2 cellular contexts compared by ENCODE assay signal in the genomic region with DNA sequence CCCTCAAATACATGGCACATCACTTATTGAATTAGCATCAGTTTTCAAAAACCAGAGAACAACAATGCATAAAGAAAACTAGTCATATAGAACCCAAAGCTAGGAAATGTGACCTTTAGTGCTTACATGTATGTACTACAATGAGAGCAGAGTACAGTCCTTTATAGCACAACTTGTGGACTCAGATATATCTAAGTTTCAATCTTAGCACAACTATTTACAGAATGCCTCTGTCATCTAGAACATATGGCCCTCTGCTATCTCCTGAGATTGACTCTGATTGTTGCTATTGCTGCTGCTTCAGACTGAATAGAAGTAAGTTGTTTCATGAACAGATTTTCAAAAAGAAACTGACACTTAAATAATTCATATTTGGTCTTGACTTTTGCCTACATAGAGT.
TF ChIP-seq lines count a peak whose summit lies in the region.

No MANE protein-coding gene starts in this region.

TF ChIP-seq in SK-N-SH treated with all-trans-retinoic acid at 6 μM for 48 hours, 23 proteins besides CTCF, POLR2A, EP300 and RAD21 (continued from another document):
- TF ChIP-seq, protein P1, sequence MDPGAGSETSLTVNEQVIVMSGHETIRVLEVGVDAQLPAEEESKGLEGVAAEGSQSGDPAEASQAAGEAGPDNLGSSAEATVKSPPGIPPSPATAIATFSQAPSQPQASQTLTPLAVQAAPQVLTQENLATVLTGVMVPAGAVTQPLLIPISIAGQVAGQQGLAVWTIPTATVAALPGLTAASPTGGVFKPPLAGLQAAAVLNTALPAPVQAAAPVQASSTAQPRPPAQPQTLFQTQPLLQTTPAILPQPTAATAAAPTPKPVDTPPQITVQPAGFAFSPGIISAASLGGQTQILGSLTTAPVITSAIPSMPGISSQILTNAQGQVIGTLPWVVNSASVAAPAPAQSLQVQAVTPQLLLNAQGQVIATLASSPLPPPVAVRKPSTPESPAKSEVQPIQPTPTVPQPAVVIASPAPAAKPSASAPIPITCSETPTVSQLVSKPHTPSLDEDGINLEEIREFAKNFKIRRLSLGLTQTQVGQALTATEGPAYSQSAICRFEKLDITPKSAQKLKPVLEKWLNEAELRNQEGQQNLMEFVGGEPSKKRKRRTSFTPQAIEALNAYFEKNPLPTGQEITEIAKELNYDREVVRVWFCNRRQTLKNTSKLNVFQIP (CRISPR knock-in tag; IDR thresholded peaks at IDR 0.05; ENCODE audit: borderline replicate concordance, low read depth), result no peak
- no peak for TF ChIP-seq SNAI2 (CRISPR knock-in tag; IDR thresholded peaks at IDR 0.05)
- TF ChIP-seq PPARA (CRISPR knock-in tag; IDR thresholded peaks at IDR 0.05; ENCODE audit: borderline replicate concordance), result no peak
- TF ChIP-seq CREB5 (CRISPR knock-in tag; IDR thresholded peaks at IDR 0.05; ENCODE audit: low read depth), result no peak
- TF ChIP-seq TSHZ2 (CRISPR knock-in tag; IDR thresholded peaks at IDR 0.05), result no peak

TF ChIP-seq in GM23338, 12 proteins besides CTCF, POLR2A, EP300 and RAD21 (continued from another document):
- TF ChIP-seq, protein P2, sequence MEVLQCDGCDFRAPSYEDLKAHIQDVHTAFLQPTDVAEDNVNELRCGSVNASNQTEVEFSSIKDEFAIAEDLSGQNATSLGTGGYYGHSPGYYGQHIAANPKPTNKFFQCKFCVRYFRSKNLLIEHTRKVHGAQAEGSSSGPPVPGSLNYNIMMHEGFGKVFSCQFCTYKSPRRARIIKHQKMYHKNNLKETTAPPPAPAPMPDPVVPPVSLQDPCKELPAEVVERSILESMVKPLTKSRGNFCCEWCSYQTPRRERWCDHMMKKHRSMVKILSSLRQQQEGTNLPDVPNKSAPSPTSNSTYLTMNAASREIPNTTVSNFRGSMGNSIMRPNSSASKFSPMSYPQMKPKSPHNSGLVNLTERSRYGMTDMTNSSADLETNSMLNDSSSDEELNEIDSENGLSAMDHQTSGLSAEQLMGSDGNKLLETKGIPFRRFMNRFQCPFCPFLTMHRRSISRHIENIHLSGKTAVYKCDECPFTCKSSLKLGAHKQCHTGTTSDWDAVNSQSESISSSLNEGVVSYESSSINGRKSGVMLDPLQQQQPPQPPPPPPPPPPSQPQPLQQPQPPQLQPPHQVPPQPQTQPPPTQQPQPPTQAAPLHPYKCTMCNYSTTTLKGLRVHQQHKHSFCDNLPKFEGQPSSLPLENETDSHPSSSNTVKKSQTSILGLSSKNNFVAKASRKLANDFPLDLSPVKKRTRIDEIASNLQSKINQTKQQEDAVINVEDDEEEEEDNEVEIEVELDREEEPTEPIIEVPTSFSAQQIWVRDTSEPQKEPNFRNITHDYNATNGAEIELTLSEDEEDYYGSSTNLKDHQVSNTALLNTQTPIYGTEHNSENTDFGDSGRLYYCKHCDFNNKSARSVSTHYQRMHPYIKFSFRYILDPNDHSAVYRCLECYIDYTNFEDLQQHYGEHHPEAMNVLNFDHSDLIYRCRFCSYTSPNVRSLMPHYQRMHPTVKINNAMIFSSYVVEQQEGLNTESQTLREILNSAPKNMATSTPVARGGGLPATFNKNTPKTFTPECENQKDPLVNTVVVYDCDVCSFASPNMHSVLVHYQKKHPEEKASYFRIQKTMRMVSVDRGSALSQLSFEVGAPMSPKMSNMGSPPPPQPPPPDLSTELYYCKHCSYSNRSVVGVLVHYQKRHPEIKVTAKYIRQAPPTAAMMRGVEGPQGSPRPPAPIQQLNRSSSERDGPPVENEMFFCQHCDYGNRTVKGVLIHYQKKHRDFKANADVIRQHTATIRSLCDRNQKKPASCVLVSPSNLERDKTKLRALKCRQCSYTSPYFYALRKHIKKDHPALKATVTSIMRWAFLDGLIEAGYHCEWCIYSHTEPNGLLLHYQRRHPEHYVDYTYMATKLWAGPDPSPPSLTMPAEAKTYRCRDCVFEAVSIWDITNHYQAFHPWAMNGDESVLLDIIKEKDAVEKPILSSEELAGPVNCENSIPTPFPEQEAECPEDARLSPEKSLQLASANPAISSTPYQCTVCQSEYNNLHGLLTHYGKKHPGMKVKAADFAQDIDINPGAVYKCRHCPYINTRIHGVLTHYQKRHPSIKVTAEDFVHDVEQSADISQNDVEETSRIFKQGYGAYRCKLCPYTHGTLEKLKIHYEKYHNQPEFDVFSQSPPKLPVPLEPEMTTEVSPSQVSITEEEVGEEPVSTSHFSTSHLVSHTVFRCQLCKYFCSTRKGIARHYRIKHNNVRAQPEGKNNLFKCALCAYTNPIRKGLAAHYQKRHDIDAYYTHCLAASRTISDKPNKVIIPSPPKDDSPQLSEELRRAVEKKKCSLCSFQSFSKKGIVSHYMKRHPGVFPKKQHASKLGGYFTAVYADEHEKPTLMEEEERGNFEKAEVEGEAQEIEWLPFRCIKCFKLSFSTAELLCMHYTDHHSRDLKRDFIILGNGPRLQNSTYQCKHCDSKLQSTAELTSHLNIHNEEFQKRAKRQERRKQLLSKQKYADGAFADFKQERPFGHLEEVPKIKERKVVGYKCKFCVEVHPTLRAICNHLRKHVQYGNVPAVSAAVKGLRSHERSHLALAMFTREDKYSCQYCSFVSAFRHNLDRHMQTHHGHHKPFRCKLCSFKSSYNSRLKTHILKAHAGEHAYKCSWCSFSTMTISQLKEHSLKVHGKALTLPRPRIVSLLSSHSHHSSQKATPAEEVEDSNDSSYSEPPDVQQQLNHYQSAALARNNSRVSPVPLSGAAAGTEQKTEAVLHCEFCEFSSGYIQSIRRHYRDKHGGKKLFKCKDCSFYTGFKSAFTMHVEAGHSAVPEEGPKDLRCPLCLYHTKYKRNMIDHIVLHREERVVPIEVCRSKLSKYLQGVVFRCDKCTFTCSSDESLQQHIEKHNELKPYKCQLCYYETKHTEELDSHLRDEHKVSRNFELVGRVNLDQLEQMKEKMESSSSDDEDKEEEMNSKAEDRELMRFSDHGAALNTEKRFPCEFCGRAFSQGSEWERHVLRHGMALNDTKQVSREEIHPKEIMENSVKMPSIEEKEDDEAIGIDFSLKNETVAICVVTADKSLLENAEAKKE (CRISPR knock-in tag; IDR thresholded peaks at IDR 0.05), result no peak
- TF ChIP-seq REST (IDR thresholded peaks at IDR 0.05; ENCODE audit: unreplicated experiment) (no peak), EZH2phosphoT487 (IDR thresholded peaks at IDR 0.05; ENCODE audit: unreplicated experiment) (no peak), JUNB (IDR thresholded peaks at IDR 0.05; ENCODE audit: unreplicated experiment) (no peak), CREB1 (CRISPR knock-in tag; IDR thresholded peaks at IDR 0.05; ENCODE audit: low read depth) (no peak), STAT1 (IDR thresholded peaks at IDR 0.05; ENCODE audit: unreplicated experiment) (no peak), NANOG (IDR thresholded peaks at IDR 0.05; ENCODE audit: borderline replicate concordance) (no peak)
TF ChIP-seq in GM23338: peak in this region for 0.
